Comparison of ENCODE assay signal across 1 cellular context in the genomic region with DNA sequence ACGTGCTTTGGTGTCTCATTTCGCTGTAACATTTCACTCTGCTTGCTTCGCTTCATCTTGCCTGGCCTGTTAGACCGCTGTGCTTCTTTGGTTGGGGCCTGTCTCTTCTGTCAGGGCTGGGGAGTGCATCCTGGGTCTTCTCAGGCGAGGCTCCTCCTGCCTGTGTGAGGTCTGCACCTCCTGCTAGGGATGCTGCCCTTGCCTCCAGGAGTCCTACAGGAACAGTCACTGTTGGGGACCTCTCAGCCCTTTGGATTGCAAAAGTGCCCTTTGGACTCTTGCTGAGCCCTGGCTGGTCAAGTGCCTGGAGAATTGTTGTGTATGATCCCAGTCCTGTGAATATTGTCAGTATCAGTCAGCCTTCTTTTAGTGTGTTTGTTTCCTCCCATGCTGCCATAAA.
TF ChIP-seq lines count a peak whose summit lies in the region.

No MANE protein-coding gene starts in this region.

TF ChIP-seq in liver, 16 proteins besides CTCF, POLR2A, EP300 and RAD21 (continued from another document):
- TF ChIP-seq EGR1 (IDR thresholded peaks at IDR 0.05; ENCODE audit: low read depth in 2 of 2) = no peak
- no peak for TF ChIP-seq YY1 (IDR thresholded peaks at IDR 0.05)
- peak; percentile 46 to 73 for TF ChIP-seq JUND (IDR thresholded peaks at IDR 0.05)
- TF ChIP-seq GABPA (IDR thresholded peaks at IDR 0.05 in 1 of 2, conservative IDR thresholded peaks at IDR 0.05 in 1 of 2) = no peak
- no peak for TF ChIP-seq TAF1 (conservative IDR thresholded peaks at IDR 0.05)
- TF ChIP-seq RXRA (IDR thresholded peaks at IDR 0.05) = peak; percentile 66 to 73
- TF ChIP-seq SP1 (IDR thresholded peaks at IDR 0.05) = peak; percentile 79
- peak; percentile 94 for TF ChIP-seq HNF4G (IDR thresholded peaks at IDR 0.05)
- TF ChIP-seq FOXA1 (IDR thresholded peaks at IDR 0.05) = peak; percentile 44
- peak; percentile 96 to 97 for TF ChIP-seq HNF4A (conservative IDR thresholded peaks at IDR 0.05)
- TF ChIP-seq, protein P1, sequence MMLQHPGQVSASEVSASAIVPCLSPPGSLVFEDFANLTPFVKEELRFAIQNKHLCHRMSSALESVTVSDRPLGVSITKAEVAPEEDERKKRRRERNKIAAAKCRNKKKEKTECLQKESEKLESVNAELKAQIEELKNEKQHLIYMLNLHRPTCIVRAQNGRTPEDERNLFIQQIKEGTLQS (IDR thresholded peaks at IDR 0.05) = no peak
- TF ChIP-seq NR2F2 (IDR thresholded peaks at IDR 0.05) = no peak
- TF ChIP-seq FOXA2 (IDR thresholded peaks at IDR 0.05) = peak; percentile 56
- TF ChIP-seq, protein P2, sequence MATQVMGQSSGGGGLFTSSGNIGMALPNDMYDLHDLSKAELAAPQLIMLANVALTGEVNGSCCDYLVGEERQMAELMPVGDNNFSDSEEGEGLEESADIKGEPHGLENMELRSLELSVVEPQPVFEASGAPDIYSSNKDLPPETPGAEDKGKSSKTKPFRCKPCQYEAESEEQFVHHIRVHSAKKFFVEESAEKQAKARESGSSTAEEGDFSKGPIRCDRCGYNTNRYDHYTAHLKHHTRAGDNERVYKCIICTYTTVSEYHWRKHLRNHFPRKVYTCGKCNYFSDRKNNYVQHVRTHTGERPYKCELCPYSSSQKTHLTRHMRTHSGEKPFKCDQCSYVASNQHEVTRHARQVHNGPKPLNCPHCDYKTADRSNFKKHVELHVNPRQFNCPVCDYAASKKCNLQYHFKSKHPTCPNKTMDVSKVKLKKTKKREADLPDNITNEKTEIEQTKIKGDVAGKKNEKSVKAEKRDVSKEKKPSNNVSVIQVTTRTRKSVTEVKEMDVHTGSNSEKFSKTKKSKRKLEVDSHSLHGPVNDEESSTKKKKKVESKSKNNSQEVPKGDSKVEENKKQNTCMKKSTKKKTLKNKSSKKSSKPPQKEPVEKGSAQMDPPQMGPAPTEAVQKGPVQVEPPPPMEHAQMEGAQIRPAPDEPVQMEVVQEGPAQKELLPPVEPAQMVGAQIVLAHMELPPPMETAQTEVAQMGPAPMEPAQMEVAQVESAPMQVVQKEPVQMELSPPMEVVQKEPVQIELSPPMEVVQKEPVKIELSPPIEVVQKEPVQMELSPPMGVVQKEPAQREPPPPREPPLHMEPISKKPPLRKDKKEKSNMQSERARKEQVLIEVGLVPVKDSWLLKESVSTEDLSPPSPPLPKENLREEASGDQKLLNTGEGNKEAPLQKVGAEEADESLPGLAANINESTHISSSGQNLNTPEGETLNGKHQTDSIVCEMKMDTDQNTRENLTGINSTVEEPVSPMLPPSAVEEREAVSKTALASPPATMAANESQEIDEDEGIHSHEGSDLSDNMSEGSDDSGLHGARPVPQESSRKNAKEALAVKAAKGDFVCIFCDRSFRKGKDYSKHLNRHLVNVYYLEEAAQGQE (IDR thresholded peaks at IDR 0.05) = peak; percentile 47
- TF ChIP-seq, protein P3, sequence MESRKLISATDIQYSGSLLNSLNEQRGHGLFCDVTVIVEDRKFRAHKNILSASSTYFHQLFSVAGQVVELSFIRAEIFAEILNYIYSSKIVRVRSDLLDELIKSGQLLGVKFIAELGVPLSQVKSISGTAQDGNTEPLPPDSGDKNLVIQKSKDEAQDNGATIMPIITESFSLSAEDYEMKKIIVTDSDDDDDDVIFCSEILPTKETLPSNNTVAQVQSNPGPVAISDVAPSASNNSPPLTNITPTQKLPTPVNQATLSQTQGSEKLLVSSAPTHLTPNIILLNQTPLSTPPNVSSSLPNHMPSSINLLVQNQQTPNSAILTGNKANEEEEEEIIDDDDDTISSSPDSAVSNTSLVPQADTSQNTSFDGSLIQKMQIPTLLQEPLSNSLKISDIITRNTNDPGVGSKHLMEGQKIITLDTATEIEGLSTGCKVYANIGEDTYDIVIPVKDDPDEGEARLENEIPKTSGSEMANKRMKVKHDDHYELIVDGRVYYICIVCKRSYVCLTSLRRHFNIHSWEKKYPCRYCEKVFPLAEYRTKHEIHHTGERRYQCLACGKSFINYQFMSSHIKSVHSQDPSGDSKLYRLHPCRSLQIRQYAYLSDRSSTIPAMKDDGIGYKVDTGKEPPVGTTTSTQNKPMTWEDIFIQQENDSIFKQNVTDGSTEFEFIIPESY (IDR thresholded peaks at IDR 0.05) = peak; percentile 25
